Comparison of ENCODE assay signal across 12 cellular contexts in the genomic region with DNA sequence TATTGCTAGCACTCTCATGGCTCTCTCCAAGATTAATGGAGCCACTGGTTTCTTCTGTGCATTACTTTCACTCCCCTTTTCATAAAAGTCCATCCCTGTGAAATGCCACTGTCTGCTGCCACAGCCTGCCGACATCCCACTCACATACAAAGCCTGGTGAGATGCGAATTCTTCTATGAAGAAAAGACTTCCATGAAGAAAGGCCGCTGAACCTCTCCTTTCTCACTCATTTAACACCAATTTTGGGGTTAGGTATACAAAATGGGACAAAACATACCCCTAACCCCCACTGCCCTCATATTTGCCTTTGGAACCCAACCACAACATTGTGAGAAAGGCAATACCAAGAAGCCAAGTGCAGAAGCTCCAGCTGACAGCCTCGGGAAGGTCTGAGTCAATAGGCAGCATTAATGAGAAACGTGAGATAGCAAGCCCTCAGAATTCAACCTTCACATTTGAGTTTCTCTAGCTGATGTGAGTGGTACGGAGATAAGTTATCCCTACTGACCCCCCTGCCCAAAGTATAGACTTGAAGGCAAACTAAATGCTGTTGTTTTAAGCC.
DNase-seq lines count a peak whose midpoint lies in the region; ATAC-seq and FAIRE-seq lines count a peak whose summit lies in the region.
"Had no signal": no experiment of that assay in that cellular context is flagged by ENCODE, and none has a peak within 500 bp of the region (broad histone marks: within the 10 kb centered on the region; RNA-seq: fewer than 3 reads in every experiment).

No MANE protein-coding gene starts in this region.

- intact Hi-C loops in CD4-positive, alpha-beta memory T cell (cut with micrococcal nuclease): no loop called here

- no peaks in the 10 kb centered on the region for H3K36me3 ChIP-seq in CD4-positive, alpha-beta memory T cell (ENCODE audit: insufficient read depth, low read length)
- H3K36me3 ChIP-seq: thoracic aorta had no signal

- H3K4me1 Mint-ChIP-seq in CD4-positive, alpha-beta memory T cell: peaks cover 26 to 44% (median 32%) of the 10 kb centered on the region in 4 donors
- peaks cover 49% of the 10 kb centered on the region for H3K4me1 Mint-ChIP-seq in activated CD4-positive, alpha-beta memory T cell treated with anti-CD3 and anti-CD28 coated beads, Interleukin-2, amount 10 ng/mL, durations not matched to agents 7 days and 5 days
- H3K4me1 Mint-ChIP-seq in memory B cell: peaks cover 37% of the 10 kb centered on the region

- H3K4me3 Mint-ChIP-seq in CD4-positive, alpha-beta memory T cell: peak overlapping the region in 6 of 8 donors; percentile 9 to 54 (median 27)
- H3K4me3 Mint-ChIP-seq in activated CD4-positive, alpha-beta memory T cell treated with anti-CD3 and anti-CD28 coated beads, Interleukin-2, amount 10 ng/mL, durations not matched to agents 7 days and 5 days: peak overlapping the region; percentile 29
- H3K4me3 Mint-ChIP-seq in memory B cell: no peak overlapping the region

- no peaks in the 10 kb centered on the region for H3K9me3 Mint-ChIP-seq in CD4-positive, alpha-beta memory T cell
- H3K9me3 Mint-ChIP-seq in activated CD4-positive, alpha-beta memory T cell treated with anti-CD3 and anti-CD28 coated beads, Interleukin-2, amount 10 ng/mL, durations not matched to agents 7 days and 5 days: no peaks in the 10 kb centered on the region
- no peaks in the 10 kb centered on the region for H3K9me3 Mint-ChIP-seq in memory B cell

- H3K27me3 Mint-ChIP-seq in CD4-positive, alpha-beta memory T cell: no peaks in the 10 kb centered on the region
- H3K27me3 Mint-ChIP-seq in activated CD4-positive, alpha-beta memory T cell treated with anti-CD3 and anti-CD28 coated beads, Interleukin-2, amount 10 ng/mL, durations not matched to agents 7 days and 5 days: no peaks in the 10 kb centered on the region
- no peaks in the 10 kb centered on the region for H3K27me3 Mint-ChIP-seq in memory B cell

- CTCF ChIA-PET in CD4-positive, alpha-beta memory T cell (lab: Charles Lee; ENCODE audit: partially characterized antibody): no interaction called here
- CTCF ChIA-PET in activated CD4-positive, alpha-beta memory T cell treated with anti-CD3 and anti-CD28 coated beads, Interleukin-2, amount 10 ng/mL, durations not matched to agents 7 days and 5 days (lab: Charles Lee): no interaction called here

- peaks cover 28% of the 10 kb centered on the region for H3K4me1 ChIP-seq in CD4-positive, alpha-beta memory T cell (ENCODE audit: insufficient read depth, low read length)
- H3K4me1 ChIP-seq: parathyroid adenoma had no signal

- no peaks in the 10 kb centered on the region for H3K27me3 ChIP-seq in CD4-positive, alpha-beta memory T cell (ENCODE audit: insufficient read depth, low read length)

- H3K36me3 Mint-ChIP-seq in CD4-positive, alpha-beta memory T cell: peaks cover 10 to 31% of the 10 kb centered on the region in 2 donors
- H3K36me3 Mint-ChIP-seq in activated CD4-positive, alpha-beta memory T cell treated with anti-CD3 and anti-CD28 coated beads, Interleukin-2, amount 10 ng/mL, durations not matched to agents 7 days and 5 days (ENCODE audit: low read depth): peaks cover 44% of the 10 kb centered on the region
- peaks cover 46% of the 10 kb centered on the region for H3K36me3 Mint-ChIP-seq in memory B cell

- peak; percentile 31 for FAIRE-seq in GM19239 (lab: Jason Lieb, UNC)

- ATAC-seq in memory B cell (ENCODE audit: low read depth): no peak
- no peak for ATAC-seq in GM21786 (IDR thresholded peaks at IDR 0.05; ENCODE audit: unreplicated experiment)
- no peak for ATAC-seq in HG03025 (IDR thresholded peaks at IDR 0.05; ENCODE audit: low FRiP score, unreplicated experiment)
- ATAC-seq in HG02759 (IDR thresholded peaks at IDR 0.05; ENCODE audit: unreplicated experiment): no peak
- ATAC-seq: left ventricle myocardium superior had no signal

- peak overlapping the region; percentile 38 to 85 (median 61) for H3K27ac Mint-ChIP-seq in CD4-positive, alpha-beta memory T cell
- H3K27ac Mint-ChIP-seq in activated CD4-positive, alpha-beta memory T cell treated with anti-CD3 and anti-CD28 coated beads, Interleukin-2, amount 10 ng/mL, durations not matched to agents 7 days and 5 days: peak overlapping the region; percentile 72
- H3K27ac Mint-ChIP-seq in memory B cell: peak overlapping the region; percentile 78

- POLR2A ChIA-PET in CD4-positive, alpha-beta memory T cell (lab: Charles Lee; ENCODE audit: partially characterized antibody): interaction anchor here (1.2 kb wide), 1 partner anchor 12 kb away, joined by 4 read pairs; no protein-coding TSS in a partner anchor
- POLR2A ChIA-PET in activated CD4-positive, alpha-beta memory T cell treated with anti-CD3 and anti-CD28 coated beads, Interleukin-2, amount 10 ng/mL, durations not matched to agents 7 days and 5 days (lab: Charles Lee): interaction anchor here (1.1 to 1.5 kb wide), 3 partner anchors 130 to 172 kb away, joined by 3 to 4 read pairs (median 3); partner anchors contain the start of gene FCHSD2

- no peak for DNase-seq in CD4-positive, alpha-beta memory T cell
- DNase-seq in GM19239 (ENCODE audit: insufficient read length, low spot score) (no peak), memory B cell (ENCODE audit: low spot score in 2 of 2) (no peak), middle frontal gyrus (ENCODE audit: extremely low spot score, low spot score) (no peak)
- peak; percentile 26 for DNase-seq in activated CD4-positive, alpha-beta memory T cell treated with anti-CD3 and anti-CD28 coated beads, Interleukin-2, amount 10 ng/mL, durations not matched to agents 7 days and 5 days
- DNase-seq: foreskin melanocyte, left ventricle myocardium superior had no signal

- no peak overlapping the region for H3K4me3 ChIP-seq in CD4-positive, alpha-beta memory T cell (ENCODE audit: low read length in 2 of 2)
- H3K4me3 ChIP-seq: thoracic aorta had no signal

- no peaks in the 10 kb centered on the region for H3K9me3 ChIP-seq in CD4-positive, alpha-beta memory T cell (ENCODE audit: control insufficient read depth in 1 of 2, low read length in 2 of 2)
- H3K9me3 ChIP-seq: thoracic aorta had no signal

- no peak overlapping the region for H3K27ac ChIP-seq in CD4-positive, alpha-beta memory T cell (ENCODE audit: low read depth, low read length)
- H3K27ac ChIP-seq: parathyroid adenoma, thoracic aorta had no signal
